ENCODE assay signal across 8 cellular contexts in genomic region chr13:51832471-51833152, GRCh38.
DNase-seq lines count a peak whose midpoint lies in the region; ATAC-seq and TF ChIP-seq lines count a peak whose summit lies in the region.

No MANE protein-coding gene starts in this region.

- DNase-seq in ELR (ENCODE audit: low read depth) = peak; percentile 30
- DNase-seq in erythroblast (lab: John Stamatoyannopoulos, UW) = peak; percentile 26 to 33
- no peak for DNase-seq in amniotic stem cell (lab: John Stamatoyannopoulos, UW)
- DNase-seq in COR-L47 (lab: John Stamatoyannopoulos, UW) = no peak

- H3K9ac ChIP-seq in KMS-11 = no peak overlapping the region

- ATAC-seq in GM21390 (IDR thresholded peaks at IDR 0.05; ENCODE audit: unreplicated experiment) = peak; percentile 83

- H3K4me2 ChIP-seq in KMS-11 = no peak overlapping the region

- H3K27ac ChIP-seq in KMS-11 (no peak overlapping the region), VCaP (no peak overlapping the region), neutrophil (peak overlapping the region; percentile 97)

- H3K4me3 ChIP-seq in KMS-11 (IDR thresholded peaks at IDR 0.05; ENCODE audit: insufficient read depth, low read depth, low read length) (no peak overlapping the region), neutrophil (ENCODE audit: low read depth in 1 of 2, low read length in 1 of 2) (no peak overlapping the region)

- H3K79me2 ChIP-seq in KMS-11 (ENCODE audit: insufficient read depth, low read depth) = no peaks in the 10 kb centered on the region

- no peak overlapping the region for H2AFZ ChIP-seq in KMS-11 (ENCODE audit: low read depth)

- no peaks in the 10 kb centered on the region for H4K20me1 ChIP-seq in KMS-11 (ENCODE audit: insufficient read depth)

- no peaks in the 10 kb centered on the region for H3K9me3 ChIP-seq in neutrophil

- TF ChIP-seq CTCF in KMS-11 (conservative IDR thresholded peaks at IDR 0.05; ENCODE audit: low read depth, low read length) (0 out of 2 replicates have a peak, but pooled peaks have one; percentile 10), VCaP (conservative IDR thresholded peaks at IDR 0.05) (peak; percentile 31; the same call in 1 of the 2 replicates), neutrophil (IDR thresholded peaks at IDR 0.05) (peak; percentile 71)

- no peak for TF ChIP-seq POLR2A in erythroblast (IDR thresholded peaks at IDR 0.05; ENCODE audit: low read length)

- H3K27me3 ChIP-seq in KMS-11 (ENCODE audit: insufficient read depth, low read depth) (no peaks in the 10 kb centered on the region), neutrophil (no peaks in the 10 kb centered on the region)

- no peaks in the 10 kb centered on the region for H3K36me3 ChIP-seq in KMS-11 (ENCODE audit: insufficient read depth)
- peaks cover 3% of the 10 kb centered on the region for H3K36me3 ChIP-seq in neutrophil

- H3K4me1 ChIP-seq in KMS-11 (ENCODE audit: low read depth, poor library complexity, severe bottlenecking) = peaks cover 2% of the 10 kb centered on the region
- peaks cover 100% of the 10 kb centered on the region in 2 experiments for H3K4me1 ChIP-seq in neutrophil (ENCODE audit: control insufficient read depth in 1 of 2, insufficient read depth in 1 of 2, low read depth in 1 of 2, low read length in 1 of 2)

Comparison
In these comparisons a context has a peak if more than half of its experiments do, and no peak if none do; other contexts are left out.
1. DNase-seq: peak in ELR (single experiment) and erythroblast (2 of 2); none in amniotic stem cell (single experiment) and COR-L47 (single experiment).
2. CTCF ChIP-seq: peak in every context shown above with its lines; median percentile 71 in neutrophil; 31 in VCaP; 10 in KMS-11.